ENCODE assay signal across 17 cellular contexts in genomic region chr2:160891353-160891740, GRCh38.
DNase-seq lines count a peak whose midpoint lies in the region; FAIRE-seq and TF ChIP-seq lines count a peak whose summit lies in the region.
"Had no signal": no experiment of that assay in that cellular context is flagged by ENCODE, and none has a peak within 500 bp of the region (broad histone marks: within the 10 kb centered on the region; RNA-seq: fewer than 3 reads in every experiment).

No MANE protein-coding gene starts in this region.

- H3K36me3 Mint-ChIP-seq in Calu3 (ENCODE audit: insufficient read depth, unreplicated experiment): no peaks in the 10 kb centered on the region
- H3K36me3 Mint-ChIP-seq: CD14-positive monocyte; CD8-positive, alpha-beta T cell had no signal

- DNase-seq in D721Med (ENCODE audit: insufficient read length, low spot score) (no peak), NCI-H82 (lab: John Stamatoyannopoulos, UW) (peak; percentile 97), hepatocyte (ENCODE audit: low spot score) (peak; percentile 7), smooth muscle cell (lab: John Stamatoyannopoulos, UW; ENCODE audit: unreplicated experiment) (no peak), Calu3 (no peak), NCI-H2081 (lab: John Stamatoyannopoulos, UW) (no peak), testis (no peak)
- DNase-seq: CD8-positive, alpha-beta T cell; COR-L47; DMS 273 treated with DMSO at 0.1 percent for 48 hours had no signal

- no peak overlapping the region for H3K9ac ChIP-seq in smooth muscle cell (ENCODE audit: low read depth)

- no peaks in the 10 kb centered on the region for H3K79me2 ChIP-seq in hepatocyte
- H3K79me2 ChIP-seq in smooth muscle cell (ENCODE audit: low read depth): no peaks in the 10 kb centered on the region

- H4K20me1 ChIP-seq in hepatocyte (ENCODE audit: insufficient read depth, poor library complexity, severe bottlenecking) (no peaks in the 10 kb centered on the region), smooth muscle cell (ENCODE audit: low read depth) (no peaks in the 10 kb centered on the region)

- H3K4me1 ChIP-seq in hepatocyte (ENCODE audit: insufficient read depth): no peaks in the 10 kb centered on the region
- no peaks in the 10 kb centered on the region for H3K4me1 ChIP-seq in smooth muscle cell (ENCODE audit: low read depth)
- no peaks in the 10 kb centered on the region for H3K4me1 ChIP-seq in testis
- H3K4me1 ChIP-seq: HAP-1 had no signal

- no peaks in the 10 kb centered on the region for H3K36me3 ChIP-seq in hepatocyte (replicated peaks; ENCODE audit: insufficient read depth, low read depth)
- H3K36me3 ChIP-seq in smooth muscle cell (ENCODE audit: low read depth): no peaks in the 10 kb centered on the region
- H3K36me3 ChIP-seq in testis (ENCODE audit: low read depth, missing control alignments): no peaks in the 10 kb centered on the region
- H3K36me3 ChIP-seq: HAP-1 had no signal

- no peaks in the 10 kb centered on the region for H3K27me3 Mint-ChIP-seq in Calu3 (ENCODE audit: unreplicated experiment)

- no peaks in the 10 kb centered on the region for H3K9me2 ChIP-seq in hepatocyte (replicated peaks; ENCODE audit: insufficient read depth)

- H3K9me3 Mint-ChIP-seq in Calu3 (ENCODE audit: low read depth, unreplicated experiment): no peaks in the 10 kb centered on the region
- H3K9me3 Mint-ChIP-seq: CD8-positive, alpha-beta T cell had no signal

- no peak overlapping the region for H3K27ac Mint-ChIP-seq in Calu3 (ENCODE audit: unreplicated experiment)
- H3K27ac Mint-ChIP-seq: CD14-positive monocyte; CD8-positive, alpha-beta T cell had no signal

- intact Hi-C loops in Calu3 (cut with micrococcal nuclease; ENCODE audit: unreplicated experiment): no loop called here
- intact Hi-C loops in testis (cut with DNase I; ENCODE audit: low total_unique reads): no loop called here

- H3K27me3 ChIP-seq in hepatocyte: no peaks in the 10 kb centered on the region
- H3K27me3 ChIP-seq in smooth muscle cell (ENCODE audit: low read depth): no peaks in the 10 kb centered on the region
- H3K27me3 ChIP-seq in testis: no peaks in the 10 kb centered on the region

- TF ChIP-seq CTCF in D721Med (IDR thresholded peaks at IDR 0.05; ENCODE audit: insufficient read depth, missing control alignments) (no peak), hepatocyte (IDR thresholded peaks at IDR 0.05; ENCODE audit: poor library complexity) (no peak), smooth muscle cell (IDR thresholded peaks at IDR 0.05; ENCODE audit: borderline replicate concordance, insufficient read depth, poor library complexity, severe bottlenecking) (no peak), Calu3 (IDR thresholded peaks at IDR 0.05; ENCODE audit: unreplicated experiment) (no peak), testis (IDR thresholded peaks at IDR 0.05) (no peak)

- no peak overlapping the region for H3K4me3 Mint-ChIP-seq in Calu3 (ENCODE audit: low read depth, unreplicated experiment)
- H3K4me3 Mint-ChIP-seq: CD14-positive monocyte; CD8-positive, alpha-beta T cell had no signal

- no peak overlapping the region for H3K4me3 ChIP-seq in hepatocyte
- no peak overlapping the region for H3K4me3 ChIP-seq in smooth muscle cell
- H3K4me3 ChIP-seq in testis: no peak overlapping the region
- H3K4me3 ChIP-seq: HAP-1 had no signal

- no peak for TF ChIP-seq POLR2A in testis (IDR thresholded peaks at IDR 0.05)

- H2AFZ ChIP-seq in hepatocyte (no peak overlapping the region), smooth muscle cell (ENCODE audit: low read depth) (no peak overlapping the region)

- peak; percentile 84 for FAIRE-seq in D721Med (lab: Jason Lieb, UNC)
- FAIRE-seq: A204.1, GM12891, H1, HepG2, HTR-8/SVneo had no signal

- no peak overlapping the region for H3K27ac ChIP-seq in hepatocyte
- H3K27ac ChIP-seq in smooth muscle cell (ENCODE audit: low read depth): no peak overlapping the region
- no peak overlapping the region for H3K27ac ChIP-seq in testis

- H3F3A ChIP-seq in smooth muscle cell (ENCODE audit: low read depth): no peaks in the 10 kb centered on the region

- H3K4me2 ChIP-seq in hepatocyte (no peak overlapping the region), smooth muscle cell (peak overlapping the region; percentile 22)

- H3K9me3 ChIP-seq in hepatocyte (ENCODE audit: low read depth): no peaks in the 10 kb centered on the region
- no peaks in the 10 kb centered on the region for H3K9me3 ChIP-seq in smooth muscle cell (replicated peaks; ENCODE audit: low read depth)
- no peaks in the 10 kb centered on the region for H3K9me3 ChIP-seq in testis
- H3K9me3 ChIP-seq: HAP-1 had no signal

- H3K4me1 Mint-ChIP-seq in Calu3 (ENCODE audit: low read depth, unreplicated experiment): no peaks in the 10 kb centered on the region

- CTCF ChIA-PET in Calu3 (lab: Charles Lee): no interaction called here

- WGBS in hepatocyte (ENCODE audit: low lambda C conversion rate, missing lambda C conversion rate): 76% methylated on average over 6 of the region's 6 CpGs
- WGBS in smooth muscle cell (ENCODE audit: low lambda C conversion rate): 60% methylated on average over 6 of the region's 6 CpGs
- 95 to 97% methylated on average over 6 of the region's 6 CpGs for WGBS in testis, 2 donors

- no TSS peak for BruUV-seq in Calu3 (replicated peaks; lab: Mats Ljungman, UMichigan)

Comparison
In these comparisons a context has a peak if more than half of its experiments do, and no peak if none do; other contexts are left out.
1. DNase-seq: peak in NCI-H82 (single experiment) and hepatocyte (single experiment); none in D721Med (single experiment), smooth muscle cell (single experiment), Calu3 (single experiment), NCI-H2081 (0 of 2) and testis (single experiment).